ENCODE assay signal across 18 cellular contexts in the genomic region with DNA sequence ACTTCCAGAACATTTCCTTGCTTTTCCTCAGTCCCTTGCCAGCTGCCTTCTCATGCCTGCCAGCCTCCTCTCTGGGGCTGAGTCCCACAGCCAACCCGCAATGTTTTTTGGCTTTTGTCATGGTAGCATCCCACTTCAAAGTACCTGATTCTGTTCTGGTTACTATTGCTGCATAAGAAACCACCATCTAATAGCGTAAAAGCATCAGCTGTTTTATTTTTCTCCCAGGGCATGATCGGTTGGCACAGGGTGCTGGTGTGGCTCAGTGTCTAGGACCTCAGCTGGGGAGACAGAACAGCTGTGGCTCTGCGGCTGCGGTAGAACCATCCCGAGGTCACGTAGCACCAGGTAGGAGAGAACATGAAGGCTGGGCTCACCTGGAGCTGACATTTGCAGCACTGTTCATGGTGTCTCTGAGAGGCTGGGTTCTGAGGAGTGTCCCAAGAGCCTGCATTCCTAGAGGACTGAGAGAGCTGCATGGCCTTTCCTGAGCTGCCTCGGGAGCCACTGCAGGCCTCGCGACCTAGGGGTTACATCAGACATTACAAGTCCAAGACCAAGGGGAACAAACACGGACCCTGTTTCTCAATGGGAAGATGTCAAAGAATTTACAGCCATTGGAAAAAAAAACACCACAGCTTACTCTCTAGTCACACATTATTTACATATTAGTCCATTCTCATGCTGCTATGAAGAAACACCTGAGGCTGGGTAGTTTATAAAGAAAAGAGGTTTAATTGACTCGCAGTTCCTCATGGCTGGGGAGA. TPM values are rescaled to one million over a fixed set of nuclear protein-coding genes. Genes with fewer than 3 reads are reported as not detected.
DNase-seq lines count a peak whose midpoint lies in the region; ATAC-seq and TF ChIP-seq lines count a peak whose summit lies in the region.
"Had no signal": no experiment of that assay in that cellular context is flagged by ENCODE, and none has a peak within 500 bp of the region (broad histone marks: within the 10 kb centered on the region; RNA-seq: fewer than 3 reads in every experiment).

No MANE protein-coding gene starts in this region.

- H3K4me1 ChIP-seq in colonic mucosa (no peaks in the 10 kb centered on the region), vagina (no peaks in the 10 kb centered on the region)

- H3K9me3 ChIP-seq in colonic mucosa: peaks cover 4% of the 10 kb centered on the region
- H3K9me3 ChIP-seq in vagina: peaks cover 6% of the 10 kb centered on the region
- H3K9me3 ChIP-seq: ovary, SJCRH30 had no signal

- POLR2A ChIA-PET in activated CD8-positive, alpha-beta T cell treated with anti-CD3 and anti-CD28 coated beads for 36 hours (lab: Charles Lee): interaction anchor here (0.6 to 1.6 kb wide), 5 partner anchors 9 to 169 kb away, joined by 3 to 4 read pairs (median 3); a partner anchor contains a TSS

- H3K27me3 ChIP-seq in colonic mucosa (no peaks in the 10 kb centered on the region), vagina (no peaks in the 10 kb centered on the region)
- H3K27me3 ChIP-seq: ovary, SJCRH30 had no signal

- peak overlapping the region; percentile 74 for H3K27ac Mint-ChIP-seq in activated CD8-positive, alpha-beta T cell treated with anti-CD3 and anti-CD28 coated beads for 36 hours
- peak overlapping the region in 5 of 6 donors; percentile 14 to 70 (median 46) for H3K27ac Mint-ChIP-seq in immature natural killer cell
- H3K27ac Mint-ChIP-seq: endodermal cell had no signal

- no peak for TF ChIP-seq POLR2A in vagina (IDR thresholded peaks at IDR 0.05)

- CTCF ChIA-PET in activated CD8-positive, alpha-beta T cell treated with anti-CD3 and anti-CD28 coated beads for 36 hours (lab: Charles Lee): interaction anchor here (2.1 kb wide), 1 partner anchor 9 kb away, joined by 6 read pairs; no protein-coding TSS in a partner anchor

- peaks cover 14% of the 10 kb centered on the region for H3K9me3 Mint-ChIP-seq in activated CD8-positive, alpha-beta T cell treated with anti-CD3 and anti-CD28 coated beads for 36 hours
- H3K9me3 Mint-ChIP-seq in immature natural killer cell: peaks cover 2 to 14% (median 4%) of the 10 kb centered on the region in 6 donors

- peaks cover 13% of the 10 kb centered on the region for H3K36me3 Mint-ChIP-seq in activated CD8-positive, alpha-beta T cell treated with anti-CD3 and anti-CD28 coated beads for 36 hours (ENCODE audit: low read depth)
- H3K36me3 Mint-ChIP-seq in immature natural killer cell: peaks cover 0 to 10% (median 3%) of the 10 kb centered on the region in 3 donors

- H3K4me3 ChIP-seq in colonic mucosa (no peak overlapping the region), vagina (no peak overlapping the region)
- H3K4me3 ChIP-seq: ovary, sigmoid colon, SJCRH30 had no signal

- peaks cover 52% of the 10 kb centered on the region for H3K4me1 Mint-ChIP-seq in activated CD8-positive, alpha-beta T cell treated with anti-CD3 and anti-CD28 coated beads for 36 hours (ENCODE audit: low read depth)
- peaks cover 27 to 53% of the 10 kb centered on the region in 2 donors for H3K4me1 Mint-ChIP-seq in immature natural killer cell

- intact Hi-C loops in activated CD8-positive, alpha-beta T cell treated with anti-CD3 and anti-CD28 coated beads for 36 hours (cut with micrococcal nuclease): no loop called here
- intact Hi-C loops in colonic mucosa (cut with DNase I): no loop called here
- intact Hi-C loops in vagina (cut with DNase I): no loop called here

- H3K9ac ChIP-seq in colonic mucosa (ENCODE audit: low read depth in 2 of 2, low read length in 2 of 2): no peak overlapping the region

- TF ChIP-seq CTCF in activated CD8-positive, alpha-beta T cell treated with anti-CD3 and anti-CD28 coated beads for 36 hours (IDR thresholded peaks at IDR 0.05): no peak
- no peak for TF ChIP-seq CTCF in colonic mucosa (IDR thresholded peaks at IDR 0.05)
- no peak for TF ChIP-seq CTCF in vagina (IDR thresholded peaks at IDR 0.05)

- ATAC-seq in activated CD8-positive, alpha-beta T cell treated with anti-CD3 and anti-CD28 coated beads for 36 hours: peak; percentile 10
- ATAC-seq: HCT116 had no signal

- peak overlapping the region; percentile 13 for H3K4me3 Mint-ChIP-seq in activated CD8-positive, alpha-beta T cell treated with anti-CD3 and anti-CD28 coated beads for 36 hours
- no peak overlapping the region for H3K4me3 Mint-ChIP-seq in immature natural killer cell
- H3K4me3 Mint-ChIP-seq: endodermal cell had no signal

- H3K27ac ChIP-seq in colonic mucosa: no peak overlapping the region
- H3K27ac ChIP-seq in vagina: no peak overlapping the region
- H3K27ac ChIP-seq: ovary, sigmoid colon, SJCRH30 had no signal

- H3K27me3 Mint-ChIP-seq in activated CD8-positive, alpha-beta T cell treated with anti-CD3 and anti-CD28 coated beads for 36 hours: no peaks in the 10 kb centered on the region
- peaks cover 6 to 11% (median 7%) of the 10 kb centered on the region in 3 donors for H3K27me3 Mint-ChIP-seq in immature natural killer cell (ENCODE audit: low read depth in 3 of 3)

- peak; percentile 21 to 84 (median 50) for DNase-seq in stimulated activated naive CD4-positive, alpha-beta T cell (lab: John Stamatoyannopoulos, UW)
- DNase-seq in stimulated activated naive CD4-positive, alpha-beta T cell treated with Interleukin-2 at 50 U/mL for 16 hours (lab: John Stamatoyannopoulos, UW): no peak
- peak; percentile 43 for DNase-seq in activated CD8-positive, alpha-beta T cell treated with anti-CD3 and anti-CD28 coated beads for 36 hours
- DNase-seq in immature natural killer cell: no peak
- DNase-seq in SW 1271 (lab: John Stamatoyannopoulos, UW): no peak
- DNase-seq in colonic mucosa: no peak
- no peak for DNase-seq in vagina (ENCODE audit: extremely low spot score in 2 of 2)
- DNase-seq: AML-193; endodermal cell; NCI-H1417 treated with DMSO at 0.1 percent for 48 hours; NCI-H774; OCI-M1; ovary; sigmoid colon; SJCRH30; stimulated activated CD4-positive, alpha-beta T cell treated with anti-CD3 and anti-CD28 coated beads, Interleukin-1b, Interleukin-23, amount 100 ng/mL, for 48 hours had no signal

- H3K36me3 ChIP-seq in colonic mucosa (no peaks in the 10 kb centered on the region), vagina (no peaks in the 10 kb centered on the region)
- H3K36me3 ChIP-seq: ovary, sigmoid colon, SJCRH30 had no signal

RNA-seq across cellular contexts. Expression of a gene that starts 8.8 kb away (rescaled TPM):
- total RNA-seq in activated CD8-positive, alpha-beta T cell treated with anti-CD3 and anti-CD28 coated beads for 36 hours: 10 to 100 TPM; 54.4 to 58.2 TPM
- 100 to 1,000 TPM; 386 to 451 (median 444) TPM for polyA plus RNA-seq in immature natural killer cell
- total RNA-seq in colonic mucosa (10 to 100 TPM; 60.9 to 67.8 TPM), vagina (78.1 TPM)

RNA-seq across cellular contexts. Expression of a gene that starts 21.8 kb away (rescaled TPM):
- 1 to 10 TPM; 2.7 to 3.0 TPM for total RNA-seq in activated CD8-positive, alpha-beta T cell treated with anti-CD3 and anti-CD28 coated beads for 36 hours
- polyA plus RNA-seq in immature natural killer cell: 100 to 1,000 TPM in 1 of 3 donors, 10 to 100 TPM in 2; 12.6 to 138 (median 67.6) TPM
- total RNA-seq in colonic mucosa (1 to 10 TPM; 3.3 to 8.2 TPM), vagina (19.9 TPM)
- total RNA-seq: endodermal cell, LHCN-M2 had no signal

Comparison
In these comparisons a context has a peak if more than half of its experiments do, and no peak if none do; other contexts are left out.
1. DNase-seq: peak in stimulated activated naive CD4-positive, alpha-beta T cell (6 of 6) and activated CD8-positive, alpha-beta T cell treated with anti-CD3 and anti-CD28 coated beads for 36 hours (single experiment); none in stimulated activated naive CD4-positive, alpha-beta T cell treated with Interleukin-2 at 50 U/mL for 16 hours (single experiment), immature natural killer cell (0 of 3), SW 1271 (0 of 2), colonic mucosa (single experiment) and vagina (0 of 2).